Comparison of ENCODE assay signal across 8 cellular contexts in the genomic region with DNA sequence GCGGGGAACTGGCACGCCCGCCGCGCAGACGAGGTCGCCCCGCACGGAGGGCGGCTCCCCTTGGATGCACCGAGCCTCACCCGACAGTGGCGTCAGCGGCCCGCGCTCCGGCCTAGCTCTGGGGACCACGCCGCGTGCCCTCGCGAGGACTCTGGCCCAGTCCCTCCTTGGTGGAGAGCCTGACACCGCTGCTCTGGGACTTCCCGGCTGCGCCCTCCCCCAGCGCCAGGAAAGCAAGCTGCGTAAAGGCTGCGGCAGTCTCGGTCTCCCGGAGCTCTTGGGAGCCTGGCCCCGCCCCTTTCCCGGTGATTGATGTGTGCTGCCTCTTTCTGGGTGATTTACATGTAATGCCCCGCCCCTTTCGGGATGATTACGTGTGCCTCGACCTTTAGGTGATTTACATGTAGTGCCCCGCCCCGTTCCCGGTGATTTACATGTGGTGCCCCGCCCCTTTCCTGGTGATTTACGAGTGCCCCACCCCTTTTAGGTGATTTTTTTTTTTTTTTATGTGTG. TPM values are rescaled to one million over a fixed set of nuclear protein-coding genes. Genes with fewer than 3 reads are reported as not detected.
DNase-seq lines count a peak whose midpoint lies in the region; ATAC-seq and TF ChIP-seq lines count a peak whose summit lies in the region.

A gene (minus strand): TSS at position 248 of the 513 bp plus-strand sequence. CDS start 252 bp downstream, outside the sequence.

- peaks cover 13% of the 10 kb centered on the region for H3K27me3 ChIP-seq in GM23338 (ENCODE audit: insufficient read depth)
- H3K27me3 ChIP-seq in RWPE2 (ENCODE audit: insufficient read depth, poor library complexity, severe bottlenecking) = no peaks in the 10 kb centered on the region
- H3K27me3 ChIP-seq in neural cell (ENCODE audit: insufficient read depth, low read depth, low read length) = peaks cover 11% of the 10 kb centered on the region

- no peak for TF ChIP-seq CTCF in GM23338 (conservative IDR thresholded peaks at IDR 0.05; ENCODE audit: low read depth in 2 of 2)
- no peak for TF ChIP-seq CTCF in RWPE2 (IDR thresholded peaks at IDR 0.05; ENCODE audit: poor library complexity, severe bottlenecking)
- no peak for TF ChIP-seq CTCF in fibroblast of villous mesenchyme (IDR thresholded peaks at IDR 0.05; ENCODE audit: insufficient read depth, low read depth, low read length)
- no peak for TF ChIP-seq CTCF in neural cell (IDR thresholded peaks at IDR 0.05; ENCODE audit: poor library complexity, severe bottlenecking)

- H3K9me3 ChIP-seq in RWPE2 (ENCODE audit: severe bottlenecking) (no peaks in the 10 kb centered on the region), neural cell (ENCODE audit: low read length) (no peaks in the 10 kb centered on the region)

- ATAC-seq in GM23338 = peak; percentile 41
- ATAC-seq in RWPE2 (ENCODE audit: low read depth) = peak; percentile 63
- ATAC-seq in stimulated activated naive CD8-positive, alpha-beta T cell treated with anti-CD3 and anti-CD28 coated beads, Interleukin-15, amount 100 ng/mL, for 72 hours = peak; percentile 70

- peaks cover 32% of the 10 kb centered on the region for H3K27me3 Mint-ChIP-seq in GM23338 (ENCODE audit: insufficient read depth, low read depth, poor library complexity)
- H3K27me3 Mint-ChIP-seq in stimulated activated naive CD8-positive, alpha-beta T cell treated with anti-CD3 and anti-CD28 coated beads, Interleukin-15, amount 100 ng/mL, for 72 hours = peaks cover 11% of the 10 kb centered on the region

- DNase-seq in EH (ENCODE audit: low read depth) (peak; percentile 100), GM23338 (ENCODE audit: low spot score) (peak; percentile 100), Kasumi-1 (lab: John Stamatoyannopoulos, UW) (peak; percentile 98 to 99), RWPE2 (ENCODE audit: low spot score) (peak; percentile 99), activated gamma-delta T cell treated with Interleukin-2 at 50 U/mL for 16 hours (peak; percentile 83), fibroblast of villous mesenchyme (ENCODE audit: low read depth) (peak; percentile 99)
- DNase-seq in stimulated activated naive CD8-positive, alpha-beta T cell treated with anti-CD3 and anti-CD28 coated beads, Interleukin-15, amount 100 ng/mL, for 72 hours = peak; percentile 95 to 98

- H3K9ac ChIP-seq in neural cell (ENCODE audit: low read length) = peak within 1 kb of the TSS; percentile 64

- no peak for TF ChIP-seq EP300 in neural cell (conservative IDR thresholded peaks at IDR 0.05; ENCODE audit: poor library complexity, severe bottlenecking)

- H2AFZ ChIP-seq in GM23338 = no peak within 1 kb of the TSS; the same call in 1 of the 2 replicates
- H2AFZ ChIP-seq in neural cell (ENCODE audit: low read depth, low read length) = no peak within 1 kb of the TSS

- H3K4me3 Mint-ChIP-seq in GM23338 = peak within 1 kb of the TSS; percentile 81
- H3K4me3 Mint-ChIP-seq in stimulated activated naive CD8-positive, alpha-beta T cell treated with anti-CD3 and anti-CD28 coated beads, Interleukin-15, amount 100 ng/mL, for 72 hours = peak within 1 kb of the TSS; percentile 87 to 92

- H3F3A ChIP-seq in GM23338 (replicated peaks; ENCODE audit: low read depth) (peaks cover 9% of the 10 kb centered on the region; the same call in 1 of the 2 replicates), neural cell (ENCODE audit: insufficient read depth, low read length, poor library complexity, severe bottlenecking) (no peaks in the 10 kb centered on the region)

- H3K79me2 ChIP-seq in GM23338 (replicated peaks; ENCODE audit: insufficient read depth) = no peaks in the 10 kb centered on the region; the same call in 1 of the 2 replicates
- H3K79me2 ChIP-seq in neural cell (replicated peaks; ENCODE audit: insufficient read depth, low read length) = no peaks in the 10 kb centered on the region

- H3K4me2 ChIP-seq in GM23338 (peak within 1 kb of the TSS; percentile 98), neural cell (ENCODE audit: low read length) (no peak within 1 kb of the TSS)

- H3K4me1 ChIP-seq in GM23338 (ENCODE audit: insufficient read depth) (peaks cover 3% of the 10 kb centered on the region; the same call in 1 of the 2 replicates), RWPE2 (ENCODE audit: insufficient read depth, poor library complexity, severe bottlenecking) (no peaks in the 10 kb centered on the region)

- peaks cover 2% of the 10 kb centered on the region; the same call in 1 of the 2 replicates for H4K20me1 ChIP-seq in GM23338 (replicated peaks; ENCODE audit: insufficient read depth)
- H4K20me1 ChIP-seq in neural cell (ENCODE audit: insufficient read depth) = no peaks in the 10 kb centered on the region

- peak within 1 kb of the TSS; percentile 96 for H3K27ac ChIP-seq in GM23338 (ENCODE audit: low read depth)
- H3K27ac ChIP-seq in RWPE2 (ENCODE audit: poor library complexity, severe bottlenecking) = peak within 1 kb of the TSS; percentile 91
- H3K27ac ChIP-seq in neural cell (ENCODE audit: low read length) = no peak within 1 kb of the TSS

- peaks cover 15% of the 10 kb centered on the region; the same call in 2 of the 3 replicates for H3K4me1 Mint-ChIP-seq in GM23338
- H3K4me1 Mint-ChIP-seq in stimulated activated naive CD8-positive, alpha-beta T cell treated with anti-CD3 and anti-CD28 coated beads, Interleukin-15, amount 100 ng/mL, for 72 hours = peaks cover 48% of the 10 kb centered on the region

- peaks cover 27% of the 10 kb centered on the region for H3K36me3 Mint-ChIP-seq in GM23338 (ENCODE audit: low read depth)

- H3K36me3 ChIP-seq in GM23338 (ENCODE audit: insufficient read depth) (no peaks in the 10 kb centered on the region; the same call in 1 of the 2 replicates), RWPE2 (ENCODE audit: low read depth) (peaks cover 25% of the 10 kb centered on the region), neural cell (ENCODE audit: insufficient read depth, low read length) (no peaks in the 10 kb centered on the region)

- peak within 1 kb of the TSS; percentile 82 for H3K4me3 ChIP-seq in GM23338
- H3K4me3 ChIP-seq in RWPE2 (ENCODE audit: severe bottlenecking) = peak within 1 kb of the TSS; percentile 69
- H3K4me3 ChIP-seq in fibroblast of villous mesenchyme (ENCODE audit: low read depth, low read length) = peak within 1 kb of the TSS; percentile 69
- peak within 1 kb of the TSS; percentile 69 for H3K4me3 ChIP-seq in neural cell (ENCODE audit: low read length)

- peak within 1 kb of the TSS; percentile 99 for H3K27ac Mint-ChIP-seq in GM23338
- peak within 1 kb of the TSS; percentile 94 to 97 for H3K27ac Mint-ChIP-seq in stimulated activated naive CD8-positive, alpha-beta T cell treated with anti-CD3 and anti-CD28 coated beads, Interleukin-15, amount 100 ng/mL, for 72 hours

- H3K9me3 Mint-ChIP-seq in GM23338 = peaks cover 5% of the 10 kb centered on the region; the same call in 1 of the 3 replicates
- no peaks in the 10 kb centered on the region for H3K9me3 Mint-ChIP-seq in stimulated activated naive CD8-positive, alpha-beta T cell treated with anti-CD3 and anti-CD28 coated beads, Interleukin-15, amount 100 ng/mL, for 72 hours

- no peaks in the 10 kb centered on the region for H3K9me2 ChIP-seq in GM23338 (ENCODE audit: insufficient read depth)
- H3K9me2 ChIP-seq in neural cell (ENCODE audit: insufficient read depth, low read length) = no peaks in the 10 kb centered on the region

- no peak for TF ChIP-seq RAD21 in neural cell (conservative IDR thresholded peaks at IDR 0.05)

TF ChIP-seq in GM23338, 12 proteins besides CTCF, POLR2A, EP300 and RAD21 (continues in another document):
- TF ChIP-seq CREB1 (CRISPR knock-in tag; IDR thresholded peaks at IDR 0.05; ENCODE audit: low read depth) (peak; percentile 46), NANOG (IDR thresholded peaks at IDR 0.05; ENCODE audit: borderline replicate concordance) (no peak), EZH2phosphoT487 (IDR thresholded peaks at IDR 0.05; ENCODE audit: unreplicated experiment) (no peak)

TF ChIP-seq in neural cell, 6 proteins besides CTCF, POLR2A, EP300 and RAD21:
- TF ChIP-seq SMC3 (conservative IDR thresholded peaks at IDR 0.05; ENCODE audit: poor library complexity) (no peak), MXI1 (conservative IDR thresholded peaks at IDR 0.05; ENCODE audit: poor library complexity, severe bottlenecking) (no peak), POLR2AphosphoS5 (IDR thresholded peaks at IDR 0.05) (peak; percentile 53), EZH2 (IDR thresholded peaks at IDR 0.05; ENCODE audit: borderline replicate concordance, insufficient read depth, low read length, poor library complexity, severe bottlenecking) (no peak), TAF1 (IDR thresholded peaks at IDR 0.05; ENCODE audit: low read depth) (no peak)
- TF ChIP-seq, protein P1, sequence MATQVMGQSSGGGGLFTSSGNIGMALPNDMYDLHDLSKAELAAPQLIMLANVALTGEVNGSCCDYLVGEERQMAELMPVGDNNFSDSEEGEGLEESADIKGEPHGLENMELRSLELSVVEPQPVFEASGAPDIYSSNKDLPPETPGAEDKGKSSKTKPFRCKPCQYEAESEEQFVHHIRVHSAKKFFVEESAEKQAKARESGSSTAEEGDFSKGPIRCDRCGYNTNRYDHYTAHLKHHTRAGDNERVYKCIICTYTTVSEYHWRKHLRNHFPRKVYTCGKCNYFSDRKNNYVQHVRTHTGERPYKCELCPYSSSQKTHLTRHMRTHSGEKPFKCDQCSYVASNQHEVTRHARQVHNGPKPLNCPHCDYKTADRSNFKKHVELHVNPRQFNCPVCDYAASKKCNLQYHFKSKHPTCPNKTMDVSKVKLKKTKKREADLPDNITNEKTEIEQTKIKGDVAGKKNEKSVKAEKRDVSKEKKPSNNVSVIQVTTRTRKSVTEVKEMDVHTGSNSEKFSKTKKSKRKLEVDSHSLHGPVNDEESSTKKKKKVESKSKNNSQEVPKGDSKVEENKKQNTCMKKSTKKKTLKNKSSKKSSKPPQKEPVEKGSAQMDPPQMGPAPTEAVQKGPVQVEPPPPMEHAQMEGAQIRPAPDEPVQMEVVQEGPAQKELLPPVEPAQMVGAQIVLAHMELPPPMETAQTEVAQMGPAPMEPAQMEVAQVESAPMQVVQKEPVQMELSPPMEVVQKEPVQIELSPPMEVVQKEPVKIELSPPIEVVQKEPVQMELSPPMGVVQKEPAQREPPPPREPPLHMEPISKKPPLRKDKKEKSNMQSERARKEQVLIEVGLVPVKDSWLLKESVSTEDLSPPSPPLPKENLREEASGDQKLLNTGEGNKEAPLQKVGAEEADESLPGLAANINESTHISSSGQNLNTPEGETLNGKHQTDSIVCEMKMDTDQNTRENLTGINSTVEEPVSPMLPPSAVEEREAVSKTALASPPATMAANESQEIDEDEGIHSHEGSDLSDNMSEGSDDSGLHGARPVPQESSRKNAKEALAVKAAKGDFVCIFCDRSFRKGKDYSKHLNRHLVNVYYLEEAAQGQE (IDR thresholded peaks at IDR 0.05; ENCODE audit: borderline replicate concordance) = no peak
TF ChIP-seq in neural cell: peak in this region for 1.

RNA-seq across cellular contexts. Expression of the gene that starts here (rescaled TPM):
- total RNA-seq in GM23338 (2014; rRNA removed; shearing (Covaris generic)) = 3.3 and 6.4 TPM in 2 replicates
- polyA plus RNA-seq in GM23338 (2016; fragmentation: Nextera tagmentation; extraction: Ambion mirVana) = 0.26 and 0.52 TPM in 2 replicates
- total RNA-seq in fibroblast of villous mesenchyme = 5.2 and 7.1 TPM in 2 replicates
- 0.58 and 0.82 TPM in 2 replicates for polyA plus RNA-seq in neural cell
- polyA minus RNA-seq in neural cell = 1.5 and 2.2 TPM in 2 replicates
